In the genomic region with DNA sequence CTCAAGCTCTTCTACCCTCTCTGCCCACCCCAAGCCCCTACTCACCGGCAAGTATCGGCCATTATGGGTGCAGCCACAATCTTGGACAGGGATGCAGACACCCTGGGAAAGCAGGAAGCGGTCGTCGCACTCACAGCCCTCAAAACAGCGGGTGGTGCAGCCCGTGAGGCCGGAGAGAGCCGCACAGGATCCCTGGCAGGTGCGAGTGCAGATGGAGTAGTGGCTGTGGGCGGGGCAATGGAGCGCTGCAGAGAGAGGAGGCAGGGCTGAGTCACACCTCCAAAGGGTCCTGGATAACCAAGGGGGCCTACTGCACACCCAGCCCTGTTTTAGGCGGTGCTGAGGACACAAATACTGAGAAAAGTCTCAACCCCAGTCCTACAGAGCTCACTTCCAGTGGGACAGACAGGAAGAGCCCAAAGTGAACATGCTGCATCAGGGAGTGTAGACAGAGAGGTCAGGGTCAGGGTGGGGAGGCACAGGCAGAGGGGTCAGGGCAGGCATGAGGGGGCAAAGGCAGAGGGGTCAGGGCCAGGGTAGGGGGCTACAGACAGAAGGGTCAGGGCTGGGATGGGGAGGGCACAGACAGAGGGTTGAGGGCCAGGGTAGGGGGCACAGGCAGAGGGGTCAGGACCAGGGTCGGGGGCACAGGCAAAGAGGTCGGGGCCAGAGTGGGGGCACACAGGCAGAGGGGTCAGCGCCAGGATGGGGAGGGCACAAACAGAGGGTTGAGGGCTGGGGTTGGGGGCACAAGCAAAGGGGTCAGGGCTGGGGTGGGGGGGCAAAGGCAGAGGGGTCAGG, we compare ENCODE assay signal across 14 cellular contexts. TPM values are rescaled to one million over a fixed set of nuclear protein-coding genes. Genes with fewer than 3 reads are reported as not detected.
DNase-seq lines count a peak whose midpoint lies in the region; ATAC-seq, FAIRE-seq and TF ChIP-seq lines count a peak whose summit lies in the region.
"Had no signal": no experiment of that assay in that cellular context is flagged by ENCODE, and none has a peak within 500 bp of the region (broad histone marks: within the 10 kb centered on the region; RNA-seq: fewer than 3 reads in every experiment).

No MANE protein-coding gene starts in this region.

- H2AFZ ChIP-seq in H1 (ENCODE audit: low read length) = peak overlapping the region; percentile 47

- no peak for TF ChIP-seq CTCF in H1 (IDR thresholded peaks at IDR 0.05; ENCODE audit: control extremely low read depth in 1 of 3, insufficient read depth in 1 of 3, low read depth in 1 of 3, low read length in 3 of 3)
- no peak for TF ChIP-seq CTCF in endothelial cell (IDR thresholded peaks at IDR 0.05; ENCODE audit: unreplicated experiment)

- ATAC-seq in HG02610 (IDR thresholded peaks at IDR 0.05; ENCODE audit: unreplicated experiment) (no peak), GM18873 (IDR thresholded peaks at IDR 0.05; ENCODE audit: low FRiP score, unreplicated experiment) (no peak)
- ATAC-seq: body of pancreas had no signal

- H3K27me3 ChIP-seq in HUES64 (ENCODE audit: insufficient read depth, low read length) = no peaks in the 10 kb centered on the region
- no peaks in the 10 kb centered on the region for H3K27me3 ChIP-seq in H1 (replicated peaks in 1 of 4; ENCODE audit: control insufficient read depth in 3 of 4, extremely low read depth in 1 of 4, insufficient read depth in 3 of 4, low read length in 3 of 4)
- H3K27me3 ChIP-seq: body of pancreas had no signal

- H3K36me3 ChIP-seq in HUES64 (ENCODE audit: insufficient read depth, low read length) = no peaks in the 10 kb centered on the region
- H3K36me3 ChIP-seq in H1 (ENCODE audit: control insufficient read depth in 2 of 4, insufficient read depth in 4 of 4, low read length in 3 of 4) = no peaks in the 10 kb centered on the region

- H3K4me1 ChIP-seq in HUES64 (ENCODE audit: insufficient read depth, low read length) (peaks cover 4% of the 10 kb centered on the region; the same call in 1 of the 2 replicates), H1 (replicated peaks in 1 of 4; ENCODE audit: control insufficient read depth in 3 of 4, insufficient read depth in 4 of 4, low read length in 3 of 4) (peaks cover 0 to 6% (median 4%) of the 10 kb centered on the region in 4 experiments; a peak in 4 of 7 replicates)
- H3K4me1 ChIP-seq: body of pancreas had no signal

- H3K9me3 Mint-ChIP-seq in endothelial cell (ENCODE audit: unreplicated experiment) = no peaks in the 10 kb centered on the region

- peaks cover 5% of the 10 kb centered on the region for H3K4me1 Mint-ChIP-seq in endothelial cell (ENCODE audit: unreplicated experiment)

- peaks cover 3% of the 10 kb centered on the region for H3K27me3 Mint-ChIP-seq in endothelial cell (ENCODE audit: unreplicated experiment)

- H2BK5ac ChIP-seq in H1 (ENCODE audit: low read depth, low read length) = peak overlapping the region; percentile 8; the same call in 1 of the 2 replicates

- H3K9me3 ChIP-seq in HUES64 (ENCODE audit: insufficient read depth, low read depth, low read length) (no peaks in the 10 kb centered on the region), H1 (ENCODE audit: insufficient read depth in 2 of 2, low read depth in 1 of 2, low read length in 1 of 2) (no peaks in the 10 kb centered on the region)
- H3K9me3 ChIP-seq: body of pancreas had no signal

- H2AK5ac ChIP-seq in H1 (ENCODE audit: low read depth, low read length) = no peak overlapping the region

- H2BK20ac ChIP-seq in H1 (ENCODE audit: low read length) = no peak overlapping the region

- H3K14ac ChIP-seq in H1 (ENCODE audit: insufficient read length) = no peak overlapping the region

- no peak overlapping the region for H3K23ac ChIP-seq in H1 (ENCODE audit: insufficient read length)

- H3K79me2 ChIP-seq in H1 (ENCODE audit: control insufficient read depth in 1 of 2, insufficient read depth in 2 of 2, low read length in 2 of 2) = no peaks in the 10 kb centered on the region

- peak overlapping the region; percentile 61 for H4K91ac ChIP-seq in H1 (replicated peaks; ENCODE audit: insufficient read length, low read length)

- POLR2A ChIA-PET in H1 (lab: Charles Lee; ENCODE audit: partially characterized antibody) = interaction anchor here (1.1 kb wide), 1 partner anchor 108 kb away, joined by 4 read pairs; no protein-coding TSS in a partner anchor

- H2BK120ac ChIP-seq in H1 (replicated peaks; ENCODE audit: low read depth, low read length) = no peak overlapping the region

- 32% methylated on average over 16 of the region's 16 CpGs for WGBS in HUES64
- WGBS in H1 (ENCODE audit: extremely low coverage in 1 of 2, insufficient coverage in 1 of 2, insufficient read length in 1 of 2, insufficient replicate concordance in 2 of 2, low coverage in 1 of 2, low lambda C conversion rate in 2 of 2, missing lambda C conversion rate in 1 of 2), 2 experiments = 28% methylated on average over 13 of the region's 16 CpGs; no CpG with 5 or more reads in 1 of the 2 experiments

- H3K9ac ChIP-seq in HUES64 (ENCODE audit: low read depth, low read length) (no peak overlapping the region), H1 (replicated peaks in 1 of 4; ENCODE audit: extremely low read depth in 1 of 4, low read depth in 3 of 4, low read length in 3 of 4) (no peak overlapping the region)

- TF ChIP-seq RAD21 in H1 (IDR thresholded peaks at IDR 0.05 in 1 of 2, conservative IDR thresholded peaks at IDR 0.05 in 1 of 2; ENCODE audit: low read depth in 2 of 2, low read length in 2 of 2) = no peak

- no peaks in the 10 kb centered on the region for H4K20me1 ChIP-seq in H1 (replicated peaks in 1 of 2; ENCODE audit: control insufficient read depth in 1 of 2, insufficient read depth in 2 of 2, low read length in 2 of 2)

- peak in 1 of 2 experiments; percentile 11; a peak in 1 of 3 replicates for TF ChIP-seq EP300 in H1 (IDR thresholded peaks at IDR 0.05; ENCODE audit: borderline replicate concordance in 1 of 2, low read depth in 2 of 2, low read length in 2 of 2)

- H4K8ac ChIP-seq in H1 (ENCODE audit: extremely low read depth, insufficient read depth, low read length) = peak overlapping the region; percentile 59; the same call in 1 of the 2 replicates

- peak overlapping the region; percentile 22; the same call in 1 of the 2 replicates for H3K4me3 ChIP-seq in HUES64 (ENCODE audit: low read length)
- H3K4me3 ChIP-seq in H1 (ENCODE audit: extremely low read depth in 1 of 4, insufficient read depth in 2 of 4, low read depth in 3 of 4, low read length in 4 of 4) = no peak overlapping the region; a peak in 1 of 8 replicates
- H3K4me3 ChIP-seq: body of pancreas, dorsolateral prefrontal cortex, lung had no signal

- H3K4me3 Mint-ChIP-seq in endothelial cell (ENCODE audit: unreplicated experiment) = no peak overlapping the region

- peak overlapping the region; percentile 14 to 50; a peak in 3 of 4 replicates for H3K4me2 ChIP-seq in H1 (ENCODE audit: insufficient read depth in 1 of 2, low read depth in 2 of 2, low read length in 2 of 2)

- DNase-seq in DMS153 treated with DMSO at 0.1 percent for 48 hours (lab: John Stamatoyannopoulos, UW; ENCODE audit: unreplicated experiment) (peak; percentile 54), NCI-H2196 treated with DMSO at 0.1 percent for 48 hours (lab: John Stamatoyannopoulos, UW; ENCODE audit: unreplicated experiment) (peak; percentile 18), H1 (ENCODE audit: low read depth in 1 of 2, low spot score in 2 of 2) (peak in 1 of 2 experiments; percentile 82), endothelial cell (ENCODE audit: low spot score) (no peak), OCI-M2 (lab: John Stamatoyannopoulos, UW; ENCODE audit: unreplicated experiment) (no peak)
- DNase-seq: activated naive CD4-positive, alpha-beta T cell treated with Interleukin-2 at 50 U/mL for 16 hours; body of pancreas; dorsolateral prefrontal cortex; hypothalamus; MV-4-11 had no signal

- H3K4ac ChIP-seq in H1 (replicated peaks; ENCODE audit: insufficient read length, low read depth, low read length) = no peak overlapping the region

- H2BK12ac ChIP-seq in H1 (ENCODE audit: low read depth, low read length) = peak overlapping the region; percentile 80; the same call in 1 of the 2 replicates

- peak; percentile 50 for FAIRE-seq in H1 (lab: Jason Lieb, UNC)

- no peak overlapping the region for H3K27ac Mint-ChIP-seq in endothelial cell (ENCODE audit: unreplicated experiment)

- no peaks in the 10 kb centered on the region for H3K36me3 Mint-ChIP-seq in endothelial cell (ENCODE audit: low read depth, unreplicated experiment)

- H2BK15ac ChIP-seq in H1 (ENCODE audit: low read length) = peak overlapping the region; percentile 19; the same call in 1 of the 2 replicates

- TF ChIP-seq POLR2A in H1 (IDR thresholded peaks at IDR 0.05; ENCODE audit: control extremely low read depth in 1 of 2, low read depth in 2 of 2, low read length in 2 of 2) = no peak

- CTCF ChIA-PET in H1 (lab: Charles Lee; ENCODE audit: partially characterized antibody) = interaction anchor here (0.8 to 0.9 kb wide), 2 partner anchors 25 to 27 kb away, joined by 3 read pairs; no protein-coding TSS in a partner anchor

- H3K27ac ChIP-seq in HUES64 (ENCODE audit: low read depth, low read length) (no peak overlapping the region), H1 (ENCODE audit: low read depth, low read length) (no peak overlapping the region)
- H3K27ac ChIP-seq: body of pancreas, dorsolateral prefrontal cortex had no signal

- H3K56ac ChIP-seq in H1 (replicated peaks; ENCODE audit: insufficient read length, low read depth, low read length) = no peak overlapping the region

- no peaks in the 10 kb centered on the region for H3K23me2 ChIP-seq in H1 (ENCODE audit: low read depth, low read length)

- peak overlapping the region; percentile 29 for H4K5ac ChIP-seq in H1 (ENCODE audit: insufficient read length, low read depth, low read length)

- H3K79me1 ChIP-seq in H1 (ENCODE audit: low read depth, low read length) = no peaks in the 10 kb centered on the region

- 0 out of 2 replicates have a peak overlapping the region, but pooled peaks have one; percentile 15 for H3K18ac ChIP-seq in H1 (ENCODE audit: extremely low read depth, low read length)

RNA-seq across cellular contexts. Expression of a gene that starts 24.2 kb away (rescaled TPM):
- 368 TPM for polyA plus RNA-seq in HUES64 (2013, experiment 1 of 2)
- 378 TPM for polyA plus RNA-seq in HUES64 (2013, experiment 2 of 2)
- total RNA-seq in H1 (2021; fragmentation: NEBNext Ultra II Directional; extraction: Animal tissue kit (Norgen Biotek cat#: 25700)) = 790 and 809 TPM in 2 replicates
- polyA plus RNA-seq in H1 (2011; rRNA removed) = 1,361 and 1,596 TPM in 2 replicates
- polyA plus RNA-seq in H1 (2011; cell fraction: cytosol; rRNA removed) = 1,243 TPM
- 952 TPM for polyA plus RNA-seq in H1 (2011; cell fraction: nucleus; rRNA removed)
- 966 to 1,051 TPM (median 1,032 TPM) in 4 replicates for polyA plus RNA-seq in H1 (2012, experiment 1 of 2)
- 913 TPM for polyA plus RNA-seq in H1 (2012, experiment 2 of 2)
- polyA plus RNA-seq in H1 (2013, experiment 1 of 2) = 573 TPM
- polyA plus RNA-seq in H1 (2013, experiment 2 of 2) = 620 TPM
- polyA minus RNA-seq in H1 (2011; rRNA and poly(A)+ RNA removed) = 1,139 and 1,169 TPM in 2 replicates
- 277 TPM for polyA minus RNA-seq in H1 (2011; cell fraction: cytosol; rRNA and poly(A)+ RNA removed)
- polyA minus RNA-seq in H1 (2011; cell fraction: nucleus; rRNA and poly(A)+ RNA removed) = 150 TPM
- 271 TPM for total RNA-seq in endothelial cell (ENCODE audit: unreplicated experiment)

RNA-seq across cellular contexts. Expression of a gene that starts 36.4 kb away (rescaled TPM):
- 9.5 TPM for polyA plus RNA-seq in HUES64 (2013, experiment 1 of 2)
- polyA plus RNA-seq in HUES64 (2013, experiment 2 of 2) = 12.9 TPM
- total RNA-seq in H1 (2021; fragmentation: NEBNext Ultra II Directional; extraction: Animal tissue kit (Norgen Biotek cat#: 25700)) = 14.8 and 15.8 TPM in 2 replicates
- polyA plus RNA-seq in H1 (2011; rRNA removed) = 6.9 and 13.6 TPM in 2 replicates
- 4.5 TPM for polyA plus RNA-seq in H1 (2011; cell fraction: cytosol; rRNA removed)
- polyA plus RNA-seq in H1 (2011; cell fraction: nucleus; rRNA removed) = 18.1 TPM
- 6.9 to 16.5 TPM (median 11.2 TPM) in 4 replicates for polyA plus RNA-seq in H1 (2012, experiment 1 of 2)
- 10.4 TPM for polyA plus RNA-seq in H1 (2012, experiment 2 of 2)
- polyA plus RNA-seq in H1 (2013, experiment 1 of 2) = 9.1 TPM
- polyA plus RNA-seq in H1 (2013, experiment 2 of 2) = 9.4 TPM
- 4.7 and 13.1 TPM in 2 replicates for polyA minus RNA-seq in H1 (2011; rRNA and poly(A)+ RNA removed)
- polyA minus RNA-seq in H1 (2011; cell fraction: cytosol; rRNA and poly(A)+ RNA removed) = 12.2 TPM
- polyA minus RNA-seq in H1 (2011; cell fraction: nucleus; rRNA and poly(A)+ RNA removed) = 11.7 TPM
- total RNA-seq in endothelial cell (ENCODE audit: unreplicated experiment) = 29.5 TPM

Comparison
In these comparisons a context has a peak if more than half of its experiments do, and no peak if none do; other contexts are left out.
1. DNase-seq: peak in DMS153 treated with DMSO at 0.1 percent for 48 hours (single experiment) and NCI-H2196 treated with DMSO at 0.1 percent for 48 hours (single experiment); none in endothelial cell (single experiment) and OCI-M2 (single experiment).